Comparison of ENCODE assay signal across 2 cellular contexts in genomic region chr2:25777077-25777476, GRCh38.
TF ChIP-seq lines count a peak whose summit lies in the region.

No MANE protein-coding gene starts in this region.

TF ChIP-seq in HepG2, 621 proteins besides CTCF, POLR2A, EP300 and RAD21 (continued from another document):
- TF ChIP-seq ZFP62 (CRISPR knock-in tag; IDR thresholded peaks at IDR 0.05) (no peak), ZNF121 (CRISPR knock-in tag; IDR thresholded peaks at IDR 0.05) (peak; percentile 90), ZNF33A (CRISPR knock-in tag; IDR thresholded peaks at IDR 0.05; ENCODE audit: borderline replicate concordance) (no peak)

TF ChIP-seq in K562, 482 proteins besides CTCF, POLR2A, EP300 and RAD21 (continued from another document):
- TF ChIP-seq, protein P1, sequence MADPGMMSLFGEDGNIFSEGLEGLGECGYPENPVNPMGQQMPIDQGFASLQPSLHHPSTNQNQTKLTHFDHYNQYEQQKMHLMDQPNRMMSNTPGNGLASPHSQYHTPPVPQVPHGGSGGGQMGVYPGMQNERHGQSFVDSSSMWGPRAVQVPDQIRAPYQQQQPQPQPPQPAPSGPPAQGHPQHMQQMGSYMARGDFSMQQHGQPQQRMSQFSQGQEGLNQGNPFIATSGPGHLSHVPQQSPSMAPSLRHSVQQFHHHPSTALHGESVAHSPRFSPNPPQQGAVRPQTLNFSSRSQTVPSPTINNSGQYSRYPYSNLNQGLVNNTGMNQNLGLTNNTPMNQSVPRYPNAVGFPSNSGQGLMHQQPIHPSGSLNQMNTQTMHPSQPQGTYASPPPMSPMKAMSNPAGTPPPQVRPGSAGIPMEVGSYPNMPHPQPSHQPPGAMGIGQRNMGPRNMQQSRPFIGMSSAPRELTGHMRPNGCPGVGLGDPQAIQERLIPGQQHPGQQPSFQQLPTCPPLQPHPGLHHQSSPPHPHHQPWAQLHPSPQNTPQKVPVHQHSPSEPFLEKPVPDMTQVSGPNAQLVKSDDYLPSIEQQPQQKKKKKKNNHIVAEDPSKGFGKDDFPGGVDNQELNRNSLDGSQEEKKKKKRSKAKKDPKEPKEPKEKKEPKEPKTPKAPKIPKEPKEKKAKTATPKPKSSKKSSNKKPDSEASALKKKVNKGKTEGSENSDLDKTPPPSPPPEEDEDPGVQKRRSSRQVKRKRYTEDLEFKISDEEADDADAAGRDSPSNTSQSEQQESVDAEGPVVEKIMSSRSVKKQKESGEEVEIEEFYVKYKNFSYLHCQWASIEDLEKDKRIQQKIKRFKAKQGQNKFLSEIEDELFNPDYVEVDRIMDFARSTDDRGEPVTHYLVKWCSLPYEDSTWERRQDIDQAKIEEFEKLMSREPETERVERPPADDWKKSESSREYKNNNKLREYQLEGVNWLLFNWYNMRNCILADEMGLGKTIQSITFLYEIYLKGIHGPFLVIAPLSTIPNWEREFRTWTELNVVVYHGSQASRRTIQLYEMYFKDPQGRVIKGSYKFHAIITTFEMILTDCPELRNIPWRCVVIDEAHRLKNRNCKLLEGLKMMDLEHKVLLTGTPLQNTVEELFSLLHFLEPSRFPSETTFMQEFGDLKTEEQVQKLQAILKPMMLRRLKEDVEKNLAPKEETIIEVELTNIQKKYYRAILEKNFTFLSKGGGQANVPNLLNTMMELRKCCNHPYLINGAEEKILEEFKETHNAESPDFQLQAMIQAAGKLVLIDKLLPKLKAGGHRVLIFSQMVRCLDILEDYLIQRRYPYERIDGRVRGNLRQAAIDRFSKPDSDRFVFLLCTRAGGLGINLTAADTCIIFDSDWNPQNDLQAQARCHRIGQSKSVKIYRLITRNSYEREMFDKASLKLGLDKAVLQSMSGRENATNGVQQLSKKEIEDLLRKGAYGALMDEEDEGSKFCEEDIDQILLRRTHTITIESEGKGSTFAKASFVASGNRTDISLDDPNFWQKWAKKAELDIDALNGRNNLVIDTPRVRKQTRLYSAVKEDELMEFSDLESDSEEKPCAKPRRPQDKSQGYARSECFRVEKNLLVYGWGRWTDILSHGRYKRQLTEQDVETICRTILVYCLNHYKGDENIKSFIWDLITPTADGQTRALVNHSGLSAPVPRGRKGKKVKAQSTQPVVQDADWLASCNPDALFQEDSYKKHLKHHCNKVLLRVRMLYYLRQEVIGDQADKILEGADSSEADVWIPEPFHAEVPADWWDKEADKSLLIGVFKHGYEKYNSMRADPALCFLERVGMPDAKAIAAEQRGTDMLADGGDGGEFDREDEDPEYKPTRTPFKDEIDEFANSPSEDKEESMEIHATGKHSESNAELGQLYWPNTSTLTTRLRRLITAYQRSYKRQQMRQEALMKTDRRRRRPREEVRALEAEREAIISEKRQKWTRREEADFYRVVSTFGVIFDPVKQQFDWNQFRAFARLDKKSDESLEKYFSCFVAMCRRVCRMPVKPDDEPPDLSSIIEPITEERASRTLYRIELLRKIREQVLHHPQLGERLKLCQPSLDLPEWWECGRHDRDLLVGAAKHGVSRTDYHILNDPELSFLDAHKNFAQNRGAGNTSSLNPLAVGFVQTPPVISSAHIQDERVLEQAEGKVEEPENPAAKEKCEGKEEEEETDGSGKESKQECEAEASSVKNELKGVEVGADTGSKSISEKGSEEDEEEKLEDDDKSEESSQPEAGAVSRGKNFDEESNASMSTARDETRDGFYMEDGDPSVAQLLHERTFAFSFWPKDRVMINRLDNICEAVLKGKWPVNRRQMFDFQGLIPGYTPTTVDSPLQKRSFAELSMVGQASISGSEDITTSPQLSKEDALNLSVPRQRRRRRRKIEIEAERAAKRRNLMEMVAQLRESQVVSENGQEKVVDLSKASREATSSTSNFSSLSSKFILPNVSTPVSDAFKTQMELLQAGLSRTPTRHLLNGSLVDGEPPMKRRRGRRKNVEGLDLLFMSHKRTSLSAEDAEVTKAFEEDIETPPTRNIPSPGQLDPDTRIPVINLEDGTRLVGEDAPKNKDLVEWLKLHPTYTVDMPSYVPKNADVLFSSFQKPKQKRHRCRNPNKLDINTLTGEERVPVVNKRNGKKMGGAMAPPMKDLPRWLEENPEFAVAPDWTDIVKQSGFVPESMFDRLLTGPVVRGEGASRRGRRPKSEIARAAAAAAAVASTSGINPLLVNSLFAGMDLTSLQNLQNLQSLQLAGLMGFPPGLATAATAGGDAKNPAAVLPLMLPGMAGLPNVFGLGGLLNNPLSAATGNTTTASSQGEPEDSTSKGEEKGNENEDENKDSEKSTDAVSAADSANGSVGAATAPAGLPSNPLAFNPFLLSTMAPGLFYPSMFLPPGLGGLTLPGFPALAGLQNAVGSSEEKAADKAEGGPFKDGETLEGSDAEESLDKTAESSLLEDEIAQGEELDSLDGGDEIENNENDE (IDR thresholded peaks at IDR 0.05; ENCODE audit: low read depth, low read length): no peak
- TF ChIP-seq ATF4 (CRISPR knock-in tag; IDR thresholded peaks at IDR 0.05) (no peak), TAL1 (IDR thresholded peaks at IDR 0.05) (no peak)
